Comparison of ENCODE assay signal across 8 cellular contexts in genomic region chrX:101617211-101618191, GRCh38. TPM values are rescaled to one million over a fixed set of nuclear protein-coding genes. Genes with fewer than 3 reads are reported as not detected.
DNase-seq lines count a peak whose midpoint lies in the region; ATAC-seq and TF ChIP-seq lines count a peak whose summit lies in the region.

Gene ARMCX6, minus strand, starts transcription at chrX:101618000. Its CDS starts 1,380 bp downstream, at chrX:101616620.

- intact Hi-C loops in activated CD4-positive, alpha-beta memory T cell treated with anti-CD3 and anti-CD28 coated beads for 36 hours (cut with micrococcal nuclease): loop anchor here (5.0 kb wide), 1 partner anchor 180 kb away; no protein-coding TSS in a partner anchor

- H3K4me1 Mint-ChIP-seq in activated CD4-positive, alpha-beta memory T cell treated with anti-CD3 and anti-CD28 coated beads for 36 hours (ENCODE audit: low read depth): peaks cover 43% of the 10 kb centered on the region
- peaks cover 2% of the 10 kb centered on the region for H3K4me1 Mint-ChIP-seq in memory B cell

- CTCF ChIA-PET in activated CD4-positive, alpha-beta memory T cell treated with anti-CD3 and anti-CD28 coated beads for 36 hours (lab: Charles Lee): no interaction called here

- peak within 1 kb of the TSS; percentile 90 for H3K4me3 Mint-ChIP-seq in activated CD4-positive, alpha-beta memory T cell treated with anti-CD3 and anti-CD28 coated beads for 36 hours
- H3K4me3 Mint-ChIP-seq in memory B cell: peak within 1 kb of the TSS; percentile 96

- DNase-seq in BE2C (peak; percentile 83), NCI-H524 (lab: John Stamatoyannopoulos, UW) (peak; percentile 65 to 85), memory B cell (ENCODE audit: low spot score in 2 of 2) (peak; percentile 49 to 50)
- DNase-seq in activated CD4-positive, alpha-beta memory T cell treated with anti-CD3 and anti-CD28 coated beads for 36 hours: peak; percentile 81
- DNase-seq in effector memory CD4-positive, alpha-beta T cell: peak; percentile 52 to 71 (median 59)
- peak; percentile 59 for DNase-seq in stimulated activated CD8-positive, alpha-beta memory T cell treated with anti-CD3 and anti-CD28 coated beads, Interleukin-12 subunit alpha, Interleukin-12 subunit beta, amount 100 ng/mL, for 4 hours (ENCODE audit: low read depth)

- no peaks in the 10 kb centered on the region for H3K9me3 Mint-ChIP-seq in activated CD4-positive, alpha-beta memory T cell treated with anti-CD3 and anti-CD28 coated beads for 36 hours
- no peaks in the 10 kb centered on the region for H3K9me3 Mint-ChIP-seq in memory B cell

- peaks cover 5% of the 10 kb centered on the region for H3K36me3 Mint-ChIP-seq in activated CD4-positive, alpha-beta memory T cell treated with anti-CD3 and anti-CD28 coated beads for 36 hours
- H3K36me3 Mint-ChIP-seq in memory B cell: peaks cover 4% of the 10 kb centered on the region

- H3K9me3 ChIP-seq in BE2C: no peaks in the 10 kb centered on the region
- no peaks in the 10 kb centered on the region for H3K9me3 ChIP-seq in effector memory CD4-positive, alpha-beta T cell (ENCODE audit: control insufficient read depth, low read length)

- H3K27ac Mint-ChIP-seq in activated CD4-positive, alpha-beta memory T cell treated with anti-CD3 and anti-CD28 coated beads for 36 hours: peak within 1 kb of the TSS; percentile 84
- peak within 1 kb of the TSS; percentile 85 for H3K27ac Mint-ChIP-seq in memory B cell

- POLR2A ChIA-PET in activated CD4-positive, alpha-beta memory T cell treated with anti-CD3 and anti-CD28 coated beads for 36 hours (lab: Charles Lee): no interaction called here

- no peaks in the 10 kb centered on the region for H3K27me3 ChIP-seq in BE2C
- H3K27me3 ChIP-seq in effector memory CD4-positive, alpha-beta T cell (replicated peaks; ENCODE audit: control insufficient read depth, insufficient read depth, low read length, poor library complexity, severe bottlenecking): no peaks in the 10 kb centered on the region

- peak; percentile 50 for TF ChIP-seq CTCF in BE2C (IDR thresholded peaks at IDR 0.05; ENCODE audit: low read depth, low read length)

- no peaks in the 10 kb centered on the region; the same call in 1 of the 2 replicates for H3K4me1 ChIP-seq in BE2C
- no peaks in the 10 kb centered on the region for H3K4me1 ChIP-seq in effector memory CD4-positive, alpha-beta T cell (ENCODE audit: control insufficient read depth, insufficient read depth, low read length, poor library complexity, severe bottlenecking)

- peak within 1 kb of the TSS; percentile 80 for H3K4me3 ChIP-seq in BE2C (ENCODE audit: low read depth, low read length)
- peak within 1 kb of the TSS; percentile 46 for H3K4me3 ChIP-seq in effector memory CD4-positive, alpha-beta T cell (ENCODE audit: insufficient read depth, low read depth, low read length, poor library complexity, severe bottlenecking)

- H3K27me3 Mint-ChIP-seq in activated CD4-positive, alpha-beta memory T cell treated with anti-CD3 and anti-CD28 coated beads for 36 hours: no peaks in the 10 kb centered on the region
- no peaks in the 10 kb centered on the region for H3K27me3 Mint-ChIP-seq in memory B cell

- H3K27ac ChIP-seq in effector memory CD4-positive, alpha-beta T cell (ENCODE audit: insufficient read depth, low read length, poor library complexity, severe bottlenecking): peak within 1 kb of the TSS; percentile 56

- no peaks in the 10 kb centered on the region for H3K36me3 ChIP-seq in BE2C
- H3K36me3 ChIP-seq in effector memory CD4-positive, alpha-beta T cell (ENCODE audit: control insufficient read depth, insufficient read depth, low read length): no peaks in the 10 kb centered on the region

- ATAC-seq in GM19043 (IDR thresholded peaks at IDR 0.05; ENCODE audit: low read depth, unreplicated experiment) (peak; percentile 94), HG03378 (IDR thresholded peaks at IDR 0.05; ENCODE audit: unreplicated experiment) (peak; percentile 84), memory B cell (ENCODE audit: low read depth) (peak; percentile 94)

RNA-seq across cellular contexts. Expression of gene ARMCX6, which starts in this region (rescaled TPM):
- 33.4 TPM for polyA plus RNA-seq in BE2C (2012; ENCODE audit: insufficient read depth, insufficient read length, low read depth)
- total RNA-seq in activated CD4-positive, alpha-beta memory T cell treated with anti-CD3 and anti-CD28 coated beads for 36 hours: 10 to 100 TPM; 45.2 to 47.3 TPM

Comparison
In these comparisons a context has a peak if more than half of its experiments do, and no peak if none do; other contexts are left out.
1. Peak in every context shown above with its lines: DNase-seq, ATAC-seq, H3K4me3 ChIP-seq and H3K27ac ChIP-seq.